Comparison of ENCODE assay signal across 9 cellular contexts in the genomic region with DNA sequence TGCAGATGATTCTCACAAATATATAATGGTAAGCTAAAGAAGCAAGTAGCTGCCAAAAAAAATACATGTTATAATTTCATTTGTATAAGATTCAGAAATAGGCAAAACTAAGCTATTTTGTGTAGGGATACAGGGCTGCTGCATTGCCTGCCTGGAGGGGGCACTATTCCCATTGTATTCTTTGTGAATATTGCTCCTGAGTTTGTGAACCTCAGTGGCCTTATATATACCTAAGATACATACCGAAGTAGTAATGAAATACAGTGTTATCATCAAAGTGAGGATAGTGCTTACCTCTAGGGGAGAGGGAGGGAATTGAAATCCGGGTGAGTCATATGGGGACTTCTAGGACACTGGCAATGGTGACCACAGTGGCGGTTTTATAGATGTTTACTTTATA. TPM values are rescaled to one million over a fixed set of nuclear protein-coding genes. Genes with fewer than 3 reads are reported as not detected.
DNase-seq lines count a peak whose midpoint lies in the region; ATAC-seq and TF ChIP-seq lines count a peak whose summit lies in the region.
"Had no signal": no experiment of that assay in that cellular context is flagged by ENCODE, and none has a peak within 500 bp of the region (broad histone marks: within the 10 kb centered on the region; RNA-seq: fewer than 3 reads in every experiment).

No MANE protein-coding gene starts in this region.

- no peak overlapping the region for H3K27ac Mint-ChIP-seq in activated naive CD4-positive, alpha-beta T cell treated with anti-CD3 and anti-CD28 coated beads for 36 hours

- ATAC-seq in HG03378 (IDR thresholded peaks at IDR 0.05; ENCODE audit: unreplicated experiment) (no peak), HG02763 (IDR thresholded peaks at IDR 0.05; ENCODE audit: unreplicated experiment) (no peak)

- H3K4me3 Mint-ChIP-seq in activated naive CD4-positive, alpha-beta T cell treated with anti-CD3 and anti-CD28 coated beads for 36 hours = no peak overlapping the region

- in situ Hi-C loops in ACHN (cut with HindIII; ENCODE audit: low pct_ligation_motif_present, low pct_unique_long_range_greater_than_20kb, low sequenced_read_pairs) = no loop called here

- intact Hi-C loops in activated naive CD4-positive, alpha-beta T cell treated with anti-CD3 and anti-CD28 coated beads for 36 hours (cut with micrococcal nuclease) = no loop called here

- H3K4me1 Mint-ChIP-seq in activated naive CD4-positive, alpha-beta T cell treated with anti-CD3 and anti-CD28 coated beads for 36 hours (ENCODE audit: low read depth) = no peaks in the 10 kb centered on the region

- DNase-seq in ACHN = peak; percentile 33
- DNase-seq in GM12865 (ENCODE audit: low read depth) = no peak
- peak; percentile 0 for DNase-seq in RPMI7951 (ENCODE audit: low read depth)
- DNase-seq in fibroblast of villous mesenchyme (ENCODE audit: low read depth) = peak; percentile 20
- no peak for DNase-seq in putamen (ENCODE audit: low spot score)
- DNase-seq in activated naive CD4-positive, alpha-beta T cell treated with anti-CD3 and anti-CD28 coated beads for 36 hours = no peak
- DNase-seq: stimulated activated naive CD4-positive, alpha-beta T cell had no signal

- TF ChIP-seq CTCF in GM12865 (IDR thresholded peaks at IDR 0.05; ENCODE audit: insufficient read depth, low read depth, low read length, missing control alignments) (peak; percentile 22), fibroblast of villous mesenchyme (IDR thresholded peaks at IDR 0.05; ENCODE audit: insufficient read depth, low read depth, low read length) (peak; percentile 59)

- peaks cover 20% of the 10 kb centered on the region for H3K36me3 Mint-ChIP-seq in activated naive CD4-positive, alpha-beta T cell treated with anti-CD3 and anti-CD28 coated beads for 36 hours (ENCODE audit: low read depth)

- H3K4me3 ChIP-seq in GM12865 (ENCODE audit: low read depth, low read length) (no peak overlapping the region), fibroblast of villous mesenchyme (ENCODE audit: low read depth, low read length) (no peak overlapping the region)

- H3K9me3 Mint-ChIP-seq in activated naive CD4-positive, alpha-beta T cell treated with anti-CD3 and anti-CD28 coated beads for 36 hours = no peaks in the 10 kb centered on the region

- CTCF ChIA-PET in activated naive CD4-positive, alpha-beta T cell treated with anti-CD3 and anti-CD28 coated beads for 36 hours (lab: Charles Lee) = interaction anchor here (0.9 to 1.4 kb wide), 2 partner anchors 21 to 143 kb away, joined by 3 to 4 read pairs; no protein-coding TSS in a partner anchor

- no peaks in the 10 kb centered on the region for H3K27me3 Mint-ChIP-seq in activated naive CD4-positive, alpha-beta T cell treated with anti-CD3 and anti-CD28 coated beads for 36 hours (ENCODE audit: low read depth)

RNA-seq across cellular contexts. Expression of a gene that starts 53.5 kb away (rescaled TPM):
- total RNA-seq in RPMI7951 (2014; rRNA removed; shearing (Covaris generic)) = 23.8 and 36.3 TPM in 2 replicates
- total RNA-seq in fibroblast of villous mesenchyme = 10.6 and 12.5 TPM in 2 replicates
- total RNA-seq in activated naive CD4-positive, alpha-beta T cell treated with anti-CD3 and anti-CD28 coated beads for 36 hours = 1 to 10 TPM; 9.4 to 9.7 TPM

Comparison
In these comparisons a context has a peak if more than half of its experiments do, and no peak if none do; other contexts are left out.
1. DNase-seq: peak in ACHN (single experiment), RPMI7951 (single experiment) and fibroblast of villous mesenchyme (single experiment); none in GM12865 (single experiment), putamen (single experiment) and activated naive CD4-positive, alpha-beta T cell treated with anti-CD3 and anti-CD28 coated beads for 36 hours (single experiment).